In the genomic region with DNA sequence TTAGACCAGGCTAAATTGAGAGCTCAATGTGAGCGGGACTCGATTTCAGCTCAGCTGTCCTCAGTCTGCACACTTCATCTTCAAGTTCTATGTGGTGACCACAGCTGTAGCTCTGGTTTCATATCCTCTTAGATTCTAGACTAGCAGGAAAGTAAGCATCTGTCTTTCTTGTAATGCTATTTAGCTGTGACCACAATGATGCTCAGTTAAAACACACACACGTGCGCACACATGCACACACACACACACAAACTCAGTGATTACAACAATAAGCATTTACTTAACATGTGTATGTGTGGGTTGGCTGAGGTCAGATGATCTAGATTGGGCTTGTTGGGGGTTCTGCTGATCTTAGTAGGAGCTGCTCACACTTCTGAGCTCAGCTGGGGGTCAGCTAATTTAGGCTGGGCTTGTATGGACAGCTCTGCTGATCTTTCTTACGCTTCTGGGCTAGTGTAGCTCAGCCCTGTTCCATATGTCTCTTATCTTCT, we compare ENCODE assay signal across 9 cellular contexts.
DNase-seq lines count a peak whose midpoint lies in the region; ATAC-seq and TF ChIP-seq lines count a peak whose summit lies in the region.
"Had no signal": no experiment of that assay in that cellular context is flagged by ENCODE, and none has a peak within 500 bp of the region (broad histone marks: within the 10 kb centered on the region; RNA-seq: fewer than 3 reads in every experiment).

No MANE protein-coding gene starts in this region.

- H3K27me3 ChIP-seq in BLaER1 treated with 17β-estradiol and CSF1 and Interleukin-3, amounts not matched to agents 10 nM and 100 nM: no peaks in the 10 kb centered on the region

- peak overlapping the region; percentile 38 to 66 (median 59) for H3K4me2 ChIP-seq in BLaER1 treated with 17β-estradiol and CSF1 and Interleukin-3, amounts not matched to agents 10 nM and 100 nM

- no peak for DNase-seq in activated CD8-positive, alpha-beta T cell treated with anti-CD3 and anti-CD28 coated beads, Interleukin-2, amount 10 ng/mL, durations not matched to agents 7 days and 5 days
- DNase-seq in ecto neural progenitor cell (ENCODE audit: low spot score): no peak
- DNase-seq in GF-D8 (lab: John Stamatoyannopoulos, UW): no peak
- DNase-seq in NCI-H345 (lab: John Stamatoyannopoulos, UW): no peak
- DNase-seq: activated naive CD4-positive, alpha-beta T cell treated with anti-CD3 and anti-CD28 coated beads for 36 hours had no signal

- CTCF ChIA-PET in activated CD8-positive, alpha-beta T cell treated with anti-CD3 and anti-CD28 coated beads, Interleukin-2, amount 10 ng/mL, durations not matched to agents 7 days and 5 days (lab: Charles Lee): interaction anchor here (1.5 kb wide), 1 partner anchor 9 kb away, joined by 7 read pairs; no protein-coding TSS in a partner anchor

- peaks cover 0 to 9% (median 3%) of the 10 kb centered on the region in 11 experiments; a peak in 5 of 22 replicates for H3K9me3 ChIP-seq in BLaER1 treated with 17β-estradiol and CSF1 and Interleukin-3, amounts not matched to agents 10 nM and 100 nM (replicated peaks in 1 of 11)

- peaks cover 4% of the 10 kb centered on the region for H3K27me3 Mint-ChIP-seq in activated CD8-positive, alpha-beta T cell treated with anti-CD3 and anti-CD28 coated beads, Interleukin-2, amount 10 ng/mL, durations not matched to agents 7 days and 5 days (ENCODE audit: low read depth)

- no peak overlapping the region for H3K27ac Mint-ChIP-seq in activated CD8-positive, alpha-beta T cell treated with anti-CD3 and anti-CD28 coated beads, Interleukin-2, amount 10 ng/mL, durations not matched to agents 7 days and 5 days
- H3K27ac Mint-ChIP-seq: activated naive CD4-positive, alpha-beta T cell treated with anti-CD3 and anti-CD28 coated beads for 36 hours had no signal

- POLR2A ChIA-PET in activated CD8-positive, alpha-beta T cell treated with anti-CD3 and anti-CD28 coated beads, Interleukin-2, amount 10 ng/mL, durations not matched to agents 7 days and 5 days (lab: Charles Lee): no interaction called here

- H4K20me1 ChIP-seq in BLaER1 treated with 17β-estradiol and CSF1 and Interleukin-3, amounts not matched to agents 10 nM and 100 nM: no peaks in the 10 kb centered on the region

- H3K4me3 Mint-ChIP-seq in activated CD8-positive, alpha-beta T cell treated with anti-CD3 and anti-CD28 coated beads, Interleukin-2, amount 10 ng/mL, durations not matched to agents 7 days and 5 days: no peak overlapping the region
- H3K4me3 Mint-ChIP-seq: activated naive CD4-positive, alpha-beta T cell treated with anti-CD3 and anti-CD28 coated beads for 36 hours had no signal

- H3K36me3 Mint-ChIP-seq in activated CD8-positive, alpha-beta T cell treated with anti-CD3 and anti-CD28 coated beads, Interleukin-2, amount 10 ng/mL, durations not matched to agents 7 days and 5 days (ENCODE audit: low read depth): no peaks in the 10 kb centered on the region

- H3K4me1 Mint-ChIP-seq in activated CD8-positive, alpha-beta T cell treated with anti-CD3 and anti-CD28 coated beads, Interleukin-2, amount 10 ng/mL, durations not matched to agents 7 days and 5 days (ENCODE audit: low read depth): peaks cover 21% of the 10 kb centered on the region

- H3K4me1 ChIP-seq in BLaER1 treated with 17β-estradiol and CSF1 and Interleukin-3, amounts not matched to agents 10 nM and 100 nM: peaks cover 21 to 32% (median 26%) of the 10 kb centered on the region in 10 experiments

- peak; percentile 99 for ATAC-seq in GM19395 (IDR thresholded peaks at IDR 0.05; ENCODE audit: unreplicated experiment)
- peak; percentile 99 for ATAC-seq in HG03095 (IDR thresholded peaks at IDR 0.05; ENCODE audit: unreplicated experiment)
- ATAC-seq in activated CD8-positive, alpha-beta T cell treated with anti-CD3 and anti-CD28 coated beads, Interleukin-2, amount 10 ng/mL, durations not matched to agents 7 days and 5 days: peak; percentile 23
- no peak for ATAC-seq in SK-N-SH treated with all-trans-retinoic acid at 6 μM for 48 hours

- no peak overlapping the region for H3K4me3 ChIP-seq in BLaER1 treated with 17β-estradiol and CSF1 and Interleukin-3, amounts not matched to agents 10 nM and 100 nM

- peak overlapping the region in 8 of 11 experiments; percentile 1 to 54 (median 24); a peak in 9 of 22 replicates for H3K27ac ChIP-seq in BLaER1 treated with 17β-estradiol and CSF1 and Interleukin-3, amounts not matched to agents 10 nM and 100 nM

- H3K36me3 ChIP-seq in BLaER1 treated with 17β-estradiol and CSF1 and Interleukin-3, amounts not matched to agents 10 nM and 100 nM: no peaks in the 10 kb centered on the region

- H3K9me3 Mint-ChIP-seq in activated CD8-positive, alpha-beta T cell treated with anti-CD3 and anti-CD28 coated beads, Interleukin-2, amount 10 ng/mL, durations not matched to agents 7 days and 5 days (ENCODE audit: insufficient read depth): no peaks in the 10 kb centered on the region

- no peak overlapping the region for H3K9ac ChIP-seq in BLaER1 treated with 17β-estradiol and CSF1 and Interleukin-3, amounts not matched to agents 10 nM and 100 nM

TF ChIP-seq in SK-N-SH treated with all-trans-retinoic acid at 6 μM for 48 hours, 23 proteins besides CTCF, POLR2A, EP300 and RAD21:
- no peak for TF ChIP-seq BACH2 (CRISPR knock-in tag; IDR thresholded peaks at IDR 0.05; ENCODE audit: borderline replicate concordance)
- no peak for TF ChIP-seq CSDC2 (CRISPR knock-in tag; IDR thresholded peaks at IDR 0.05)
- TF ChIP-seq TOX (CRISPR knock-in tag; IDR thresholded peaks at IDR 0.05; ENCODE audit: borderline replicate concordance): no peak
- no peak for TF ChIP-seq TSHZ2 (CRISPR knock-in tag; IDR thresholded peaks at IDR 0.05)
- no peak for TF ChIP-seq ZFP3 (CRISPR knock-in tag; IDR thresholded peaks at IDR 0.05)
- no peak for TF ChIP-seq POU6F1 (CRISPR knock-in tag; IDR thresholded peaks at IDR 0.05; ENCODE audit: borderline replicate concordance, low read depth)
- TF ChIP-seq ZNF565 (CRISPR knock-in tag; conservative IDR thresholded peaks at IDR 0.05; ENCODE audit: low read depth): no peak
- TF ChIP-seq, protein P1, sequence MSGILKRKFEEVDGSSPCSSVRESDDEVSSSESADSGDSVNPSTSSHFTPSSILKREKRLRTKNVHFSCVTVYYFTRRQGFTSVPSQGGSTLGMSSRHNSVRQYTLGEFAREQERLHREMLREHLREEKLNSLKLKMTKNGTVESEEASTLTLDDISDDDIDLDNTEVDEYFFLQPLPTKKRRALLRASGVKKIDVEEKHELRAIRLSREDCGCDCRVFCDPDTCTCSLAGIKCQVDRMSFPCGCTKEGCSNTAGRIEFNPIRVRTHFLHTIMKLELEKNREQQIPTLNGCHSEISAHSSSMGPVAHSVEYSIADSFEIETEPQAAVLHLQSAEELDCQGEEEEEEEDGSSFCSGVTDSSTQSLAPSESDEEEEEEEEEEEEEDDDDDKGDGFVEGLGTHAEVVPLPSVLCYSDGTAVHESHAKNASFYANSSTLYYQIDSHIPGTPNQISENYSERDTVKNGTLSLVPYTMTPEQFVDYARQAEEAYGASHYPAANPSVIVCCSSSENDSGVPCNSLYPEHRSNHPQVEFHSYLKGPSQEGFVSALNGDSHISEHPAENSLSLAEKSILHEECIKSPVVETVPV (CRISPR knock-in tag; IDR thresholded peaks at IDR 0.05): no peak
- TF ChIP-seq OSR1 (CRISPR knock-in tag; IDR thresholded peaks at IDR 0.05): no peak
- TF ChIP-seq SNAI2 (CRISPR knock-in tag; IDR thresholded peaks at IDR 0.05): no peak
